Comparison of ENCODE assay signal across 25 cellular contexts in the genomic region with DNA sequence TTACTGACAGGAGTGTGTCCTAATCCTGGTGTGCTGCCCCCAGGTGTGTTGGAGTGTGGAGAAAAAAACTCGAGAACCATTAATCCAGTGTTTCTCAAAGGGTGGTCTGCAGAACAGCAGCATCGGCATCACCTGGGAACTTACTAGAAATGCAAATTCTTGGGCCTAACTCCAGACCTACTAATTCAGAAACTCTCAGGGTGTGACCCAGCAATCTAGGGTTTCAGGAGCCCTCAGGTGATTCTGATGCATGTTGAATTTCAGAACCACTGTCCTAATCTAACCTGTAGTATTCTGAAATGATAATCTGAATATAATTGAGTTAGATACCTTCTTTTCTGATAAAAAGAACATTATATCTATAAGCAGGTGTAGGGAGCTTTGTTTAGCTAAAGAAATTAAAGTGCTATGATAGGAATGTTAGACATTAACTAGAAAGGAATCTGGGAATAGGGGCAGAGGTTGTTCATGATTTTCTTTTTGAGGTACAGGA. TPM values are rescaled to one million over a fixed set of nuclear protein-coding genes. Genes with fewer than 3 reads are reported as not detected.
DNase-seq lines count a peak whose midpoint lies in the region; TF ChIP-seq lines count a peak whose summit lies in the region.
"Had no signal": no experiment of that assay in that cellular context is flagged by ENCODE, and none has a peak within 500 bp of the region (broad histone marks: within the 10 kb centered on the region; RNA-seq: fewer than 3 reads in every experiment).

No MANE protein-coding gene starts in this region.

- no peak overlapping the region for H3K4me3 Mint-ChIP-seq in HFFc6
- no peak overlapping the region for H3K4me3 Mint-ChIP-seq in mesothelial cell of epicardium
- no peak overlapping the region for H3K4me3 Mint-ChIP-seq in type B pancreatic cell
- H3K4me3 Mint-ChIP-seq: activated CD4-positive, alpha-beta T cell treated with anti-CD3 and anti-CD28 coated beads, Interleukin-2, amount 10 ng/mL, durations not matched to agents 24 days and 14 days; activated T-cell treated with anti-CD3 and anti-CD28 coated beads, Interleukin-2, amount 50 U/mL, for 4 hours; brain; CD4-positive, CD25-positive, alpha-beta regulatory T cell; nephron progenitor cell; stimulated activated naive B cell treated with anti-CD40 and anti-IgM and Interleukin-4, amounts not matched to agents 10 μg/mL and 1 μg/mL and 100 μg/mL, for 72 hours; T-helper 2 cell treated with Interferon-gamma antibody and Interleukin-4, amounts not matched to agents 5 μg/mL and 100 μg/mL, for 36 hours had no signal

- H3K27ac ChIP-seq in VCaP = peak overlapping the region; percentile 65
- H3K27ac ChIP-seq: suprapubic skin had no signal

- H3K9me3 Mint-ChIP-seq in HFFc6 = no peaks in the 10 kb centered on the region
- no peaks in the 10 kb centered on the region for H3K9me3 Mint-ChIP-seq in mesothelial cell of epicardium
- no peaks in the 10 kb centered on the region for H3K9me3 Mint-ChIP-seq in type B pancreatic cell
- H3K9me3 Mint-ChIP-seq: activated CD4-positive, alpha-beta T cell treated with anti-CD3 and anti-CD28 coated beads, Interleukin-2, amount 10 ng/mL, durations not matched to agents 24 days and 14 days; activated T-cell treated with anti-CD3 and anti-CD28 coated beads, Interleukin-2, amount 50 U/mL, for 4 hours; brain; CD4-positive, CD25-positive, alpha-beta regulatory T cell; nephron progenitor cell; stimulated activated naive B cell treated with anti-CD40 and anti-IgM and Interleukin-4, amounts not matched to agents 10 μg/mL and 1 μg/mL and 100 μg/mL, for 72 hours; T-helper 2 cell treated with Interferon-gamma antibody and Interleukin-4, amounts not matched to agents 5 μg/mL and 100 μg/mL, for 36 hours had no signal

- peaks cover 33% of the 10 kb centered on the region for H3K4me1 Mint-ChIP-seq in HFFc6 (ENCODE audit: low read depth)
- H3K4me1 Mint-ChIP-seq in mesothelial cell of epicardium = peaks cover 10% of the 10 kb centered on the region
- no peaks in the 10 kb centered on the region for H3K4me1 Mint-ChIP-seq in type B pancreatic cell (ENCODE audit: unreplicated experiment)
- H3K4me1 Mint-ChIP-seq: brain, nephron progenitor cell had no signal

- H3K36me3 Mint-ChIP-seq in HFFc6 (ENCODE audit: low read depth) = no peaks in the 10 kb centered on the region
- no peaks in the 10 kb centered on the region for H3K36me3 Mint-ChIP-seq in mesothelial cell of epicardium
- H3K36me3 Mint-ChIP-seq in type B pancreatic cell = no peaks in the 10 kb centered on the region
- H3K36me3 Mint-ChIP-seq: brain; CD4-positive, CD25-positive, alpha-beta regulatory T cell; stimulated activated naive B cell treated with anti-CD40 and anti-IgM and Interleukin-4, amounts not matched to agents 10 μg/mL and 1 μg/mL and 100 μg/mL, for 72 hours had no signal

- no peak for TF ChIP-seq CTCF in HFFc6 (IDR thresholded peaks at IDR 0.05)
- no peak for TF ChIP-seq CTCF in VCaP (conservative IDR thresholded peaks at IDR 0.05)
- TF ChIP-seq CTCF in mesothelial cell of epicardium (IDR thresholded peaks at IDR 0.05; ENCODE audit: unreplicated experiment) = no peak
- no peak for TF ChIP-seq CTCF in type B pancreatic cell (conservative IDR thresholded peaks at IDR 0.05)
- no peak for TF ChIP-seq CTCF in foreskin fibroblast (IDR thresholded peaks at IDR 0.05; ENCODE audit: low read depth, low read length)

- no peak for DNase-seq in HFFc6
- no peak for DNase-seq in mesothelial cell of epicardium (ENCODE audit: low spot score in 2 of 2, unreplicated experiment in 2 of 2)
- DNase-seq in type B pancreatic cell (ENCODE audit: extremely low spot score, unreplicated experiment) = no peak
- DNase-seq in NCI-H526 treated with DMSO at 0.1 percent for 48 hours (lab: John Stamatoyannopoulos, UW) = no peak
- DNase-seq in foreskin fibroblast = no peak
- DNase-seq in NCI-H510A treated with DMSO at 0.1 percent for 48 hours (lab: John Stamatoyannopoulos, UW) = no peak
- DNase-seq: activated CD4-positive, alpha-beta T cell treated with anti-CD3 and anti-CD28 coated beads, Interleukin-2, amount 10 ng/mL, durations not matched to agents 24 days and 14 days; activated naive CD4-positive, alpha-beta T cell; activated T-cell treated with anti-CD3 and anti-CD28 coated beads, Interleukin-2, amount 50 U/mL, for 4 hours; CD4-positive, CD25-positive, alpha-beta regulatory T cell; DMS 273 treated with DMSO at 0.1 percent for 48 hours; KG1; kidney; NCI-H1417 treated with DMSO at 0.1 percent for 48 hours; NCI-H446; nephron progenitor cell; right cardiac atrium; Right ventricle myocardium superior; stimulated activated CD4-positive, alpha-beta T cell treated with anti-CD3 and anti-CD28 coated beads, Interleukin-15, amount 100 ng/mL, for 24 hours; stimulated activated naive B cell treated with anti-CD40 and anti-IgM and Interleukin-4, amounts not matched to agents 10 μg/mL and 1 μg/mL and 100 μg/mL, for 72 hours had no signal

- no peak overlapping the region for H3K4me3 ChIP-seq in foreskin fibroblast (ENCODE audit: low read depth in 1 of 2, low read length in 2 of 2)
- H3K4me3 ChIP-seq: pancreas, suprapubic skin had no signal

- H3K27me3 Mint-ChIP-seq in HFFc6 (ENCODE audit: insufficient read depth) (peaks cover 2% of the 10 kb centered on the region), mesothelial cell of epicardium (ENCODE audit: low read depth) (no peaks in the 10 kb centered on the region), type B pancreatic cell (no peaks in the 10 kb centered on the region)
- H3K27me3 Mint-ChIP-seq: brain; stimulated activated naive B cell treated with anti-CD40 and anti-IgM and Interleukin-4, amounts not matched to agents 10 μg/mL and 1 μg/mL and 100 μg/mL, for 72 hours had no signal

- H3K27ac Mint-ChIP-seq in HFFc6 (peak overlapping the region; percentile 52), mesothelial cell of epicardium (peak overlapping the region; percentile 45), type B pancreatic cell (peak overlapping the region; percentile 53)
- H3K27ac Mint-ChIP-seq: activated CD4-positive, alpha-beta T cell treated with anti-CD3 and anti-CD28 coated beads, Interleukin-2, amount 10 ng/mL, durations not matched to agents 24 days and 14 days; nephron progenitor cell; stimulated activated naive B cell treated with anti-CD40 and anti-IgM and Interleukin-4, amounts not matched to agents 10 μg/mL and 1 μg/mL and 100 μg/mL, for 72 hours; T-helper 2 cell treated with Interferon-gamma antibody and Interleukin-4, amounts not matched to agents 5 μg/mL and 100 μg/mL, for 36 hours had no signal

RNA-seq across cellular contexts. Expression of a gene that starts 30.1 kb away (rescaled TPM):
- total RNA-seq in HFFc6 (2021; fragmentation: NEBNext Ultra II Directional; extraction: Animal tissue kit (Norgen Biotek cat#: 25700)) = 100 to 1,000 TPM; 187 to 265 (median 216) TPM
- total RNA-seq in mesothelial cell of epicardium = 373 to 381 TPM (median 374 TPM) in 3 replicates
- total RNA-seq in type B pancreatic cell (ENCODE audit: low replicate concordance) = 61.6 and 74.7 TPM in 2 replicates
